Comparison of ENCODE assay signal across 15 cellular contexts in the genomic region with DNA sequence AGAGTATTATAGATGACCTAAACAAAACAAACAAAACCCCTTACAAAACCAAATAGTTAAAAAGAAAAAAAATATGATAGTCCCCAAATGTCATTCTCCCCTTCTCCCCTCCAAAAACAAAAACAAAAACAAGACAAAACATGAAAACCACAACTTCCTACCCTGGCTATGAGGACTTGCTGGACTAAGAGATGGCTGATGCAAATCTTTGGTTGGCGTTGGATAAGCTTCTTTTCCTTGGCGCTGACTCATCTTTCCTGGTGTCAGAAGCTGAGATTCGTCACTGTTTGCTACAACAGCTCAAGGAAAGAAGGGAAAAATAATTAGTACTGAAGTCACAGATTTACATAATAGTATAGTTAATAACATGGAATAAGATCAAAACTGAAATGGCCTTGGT.
DNase-seq lines count a peak whose midpoint lies in the region; ATAC-seq, FAIRE-seq and TF ChIP-seq lines count a peak whose summit lies in the region.
"Had no signal": no experiment of that assay in that cellular context is flagged by ENCODE, and none has a peak within 500 bp of the region (broad histone marks: within the 10 kb centered on the region; RNA-seq: fewer than 3 reads in every experiment).

No MANE protein-coding gene starts in this region.

- TF ChIP-seq CTCF in D721Med (IDR thresholded peaks at IDR 0.05; ENCODE audit: insufficient read depth, missing control alignments), result no peak

- no peak for FAIRE-seq in D721Med (lab: Jason Lieb, UNC)

- H3K4me3 ChIP-seq in MG63, result no peak overlapping the region
- H3K4me3 ChIP-seq: ascending aorta, lung, upper lobe of left lung had no signal

- peaks cover 2% of the 10 kb centered on the region; the same call in 1 of the 2 replicates for H3K36me3 ChIP-seq in MG63
- H3K36me3 ChIP-seq: upper lobe of left lung had no signal

- ATAC-seq in central memory CD8-positive, alpha-beta T cell (replicated peaks; ENCODE audit: extremely low read depth, poor library complexity, severe bottlenecking), result no peak

- H3K9me3 Mint-ChIP-seq in central memory CD8-positive, alpha-beta T cell, result no peaks in the 10 kb centered on the region

- H3K4me1 Mint-ChIP-seq in central memory CD8-positive, alpha-beta T cell, result peaks cover 34% of the 10 kb centered on the region

- H3K4me3 Mint-ChIP-seq in central memory CD8-positive, alpha-beta T cell, result no peak overlapping the region

- H3K9me3 ChIP-seq in MG63, result no peaks in the 10 kb centered on the region
- H3K9me3 ChIP-seq: ascending aorta, upper lobe of left lung had no signal

- DNase-seq in EH (ENCODE audit: low read depth) (peak; percentile 70), MG63 (peak; percentile 15), myocyte (ENCODE audit: low read depth) (peak; percentile 33), D721Med (ENCODE audit: insufficient read length, low spot score) (no peak), putamen (ENCODE audit: low spot score) (no peak), DMS79 (lab: John Stamatoyannopoulos, UW) (no peak)
- DNase-seq in central memory CD8-positive, alpha-beta T cell (ENCODE audit: low spot score in 2 of 2), result no peak
- no peak for DNase-seq in activated naive CD4-positive, alpha-beta T cell treated with Interleukin-2 at 50 U/mL for 16 hours
- DNase-seq: activated CD8-positive, alpha-beta memory T cell treated with anti-CD3 and anti-CD28 coated beads, Interleukin-2, amount 50 U/mL, for 48 hours; foreskin melanocyte; NCI-H1694; T1000 had no signal

- peak overlapping the region; percentile 73 for H3K27ac Mint-ChIP-seq in central memory CD8-positive, alpha-beta T cell (ENCODE audit: low read depth)

- H3K36me3 Mint-ChIP-seq in central memory CD8-positive, alpha-beta T cell (ENCODE audit: insufficient read depth), result peaks cover 13% of the 10 kb centered on the region

- H3K27me3 Mint-ChIP-seq in central memory CD8-positive, alpha-beta T cell, result no peaks in the 10 kb centered on the region

- no peaks in the 10 kb centered on the region for H3K27me3 ChIP-seq in MG63
- H3K27me3 ChIP-seq: ascending aorta, upper lobe of left lung had no signal

Comparison
In these comparisons a context has a peak if more than half of its experiments do, and no peak if none do; other contexts are left out.
1. DNase-seq: peak in EH (single experiment), MG63 (single experiment) and myocyte (single experiment); none in central memory CD8-positive, alpha-beta T cell (0 of 2), D721Med (single experiment), putamen (single experiment), DMS79 (single experiment) and activated naive CD4-positive, alpha-beta T cell treated with Interleukin-2 at 50 U/mL for 16 hours (single experiment).